ENCODE assay signal across 8 cellular contexts in the genomic region with DNA sequence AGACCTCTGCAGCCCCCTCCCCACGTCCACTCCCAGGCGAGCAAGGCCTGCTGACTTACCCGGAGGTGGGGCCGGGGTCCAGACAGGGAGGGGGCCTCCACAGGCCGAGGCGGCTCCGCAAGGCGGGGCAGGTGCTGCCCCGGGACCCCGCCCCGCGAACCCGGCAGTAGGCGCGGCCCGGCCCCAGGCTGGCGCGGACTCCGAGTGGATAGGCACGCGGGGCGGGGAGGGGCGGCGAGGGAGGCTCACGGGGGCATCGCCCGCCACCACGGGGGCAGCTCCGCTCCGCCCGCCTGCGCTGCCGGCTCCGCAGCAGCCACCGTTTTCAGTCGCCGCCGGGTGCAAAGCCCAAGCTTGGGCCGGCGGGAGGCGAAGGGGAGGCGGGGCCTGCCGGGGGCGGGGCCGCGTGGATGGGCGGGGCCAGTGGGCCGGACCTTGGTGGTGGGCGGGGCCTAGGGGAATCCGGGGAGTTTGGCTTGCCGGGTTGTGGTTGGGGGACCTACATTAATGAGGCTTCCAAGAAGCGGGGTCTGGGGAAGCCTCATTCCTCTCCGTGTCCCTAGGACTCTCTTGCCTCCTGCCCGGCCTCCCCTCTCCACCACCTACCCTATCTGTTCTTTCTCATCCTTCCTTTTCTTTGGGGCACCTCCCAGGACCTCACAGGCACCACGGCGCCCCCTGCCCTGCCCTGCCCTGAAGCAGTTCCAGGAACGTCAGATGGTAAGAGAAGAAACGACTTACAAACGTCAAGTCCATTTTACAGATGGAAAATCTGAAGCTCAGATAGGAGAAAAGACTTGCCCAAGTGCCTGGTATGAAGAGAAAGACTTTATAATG. TPM values are rescaled to one million over a fixed set of nuclear protein-coding genes. Genes with fewer than 3 reads are reported as not detected.
DNase-seq lines count a peak whose midpoint lies in the region; ATAC-seq, FAIRE-seq and TF ChIP-seq lines count a peak whose summit lies in the region.

A gene (minus strand): TSS at position 348 of the 837 bp plus-strand sequence. CDS start 23,757 bp downstream, outside the sequence.

- DNase-seq in NCI-H1436 treated with DMSO at 0.1 percent for 48 hours (lab: John Stamatoyannopoulos, UW) (peak; percentile 17), UCSD-AML1 (lab: John Stamatoyannopoulos, UW; ENCODE audit: unreplicated experiment) (peak; percentile 84), K562 (ENCODE audit: extremely low read depth in 1 of 4, low spot score in 3 of 4) (peak; percentile 86 to 98 (median 98)), spleen (peak; percentile 95)

- TF ChIP-seq RAD21 in K562 (CRISPR knock-in tag; conservative IDR thresholded peaks at IDR 0.05 in 1 of 2, IDR thresholded peaks at IDR 0.05 in 1 of 2), result peak; percentile 48 to 51; a peak in 3 of 4 replicates

- H3K27ac ChIP-seq in K562 (ENCODE audit: extremely low read depth, low read depth, low read length) (no peak within 1 kb of the TSS), iPS-20b (ENCODE audit: low read length) (no peak within 1 kb of the TSS), spleen (peak within 1 kb of the TSS in 5 of 8 donors; percentile 20 to 71 (median 53))

- H3K9ac ChIP-seq in K562 (ENCODE audit: insufficient read depth in 1 of 2, low read depth in 2 of 2, low read length in 2 of 2) (peak within 1 kb of the TSS; percentile 44 to 90), iPS-20b (ENCODE audit: low read depth, low read length) (peak within 1 kb of the TSS; percentile 23; the same call in 1 of the 2 replicates)

- H4K20me1 ChIP-seq in K562 (replicated peaks; ENCODE audit: control insufficient read depth, insufficient read depth, low read length), result peaks cover 4% of the 10 kb centered on the region; the same call in 1 of the 2 replicates

- WGBS in K562 (ENCODE audit: insufficient coverage, low coverage, missing lambda C conversion rate), result under 1% methylated on average over 25 of the region's 59 CpGs
- 0 to 3% (median 1%) methylated on average over 24 to 59 of the region's 59 CpGs for WGBS in spleen, 5 donors

- H3K4me3 ChIP-seq in K562 (peak within 1 kb of the TSS; percentile 66), iPS-20b (ENCODE audit: low read length) (peak within 1 kb of the TSS; percentile 81), spleen (peak within 1 kb of the TSS; percentile 31 to 90 (median 64))

- TF ChIP-seq CTCF in GM12872 (IDR thresholded peaks at IDR 0.05; ENCODE audit: insufficient read depth, low read depth, low read length), result peak; percentile 35
- TF ChIP-seq CTCF in K562 (IDR thresholded peaks at IDR 0.05 in 2 of 3, conservative IDR thresholded peaks at IDR 0.05 in 1 of 3; ENCODE audit: insufficient read depth in 2 of 3, low read depth in 1 of 3, low read length in 3 of 3), result peak; percentile 41 to 66 (median 58)
- TF ChIP-seq CTCF in spleen (IDR thresholded peaks at IDR 0.05 in 8 of 11, conservative IDR thresholded peaks at IDR 0.05 in 3 of 11), result peak in 1 of 11 experiments; percentile 20

- BruUV-seq in K562 (replicated peaks; lab: Mats Ljungman, UMichigan), result no TSS peak

- peak; percentile 77 for FAIRE-seq in K562 (lab: Jason Lieb, UNC)

- no peaks in the 10 kb centered on the region for H3K36me3 ChIP-seq in K562 (ENCODE audit: control insufficient read depth, insufficient read depth, low read length)
- no peaks in the 10 kb centered on the region for H3K36me3 ChIP-seq in iPS-20b (ENCODE audit: insufficient read depth, low read depth, low read length)
- no peaks in the 10 kb centered on the region for H3K36me3 ChIP-seq in spleen

- H3K79me2 ChIP-seq in K562 (ENCODE audit: control insufficient read depth, insufficient read depth, low read length), result no peaks in the 10 kb centered on the region

- H3K9me1 ChIP-seq in K562 (ENCODE audit: control insufficient read depth, insufficient read depth, low read length), result no peaks in the 10 kb centered on the region

- intact Hi-C loops in K562 (cut with micrococcal nuclease), result loop anchor here (1.0 kb wide), 1 partner anchor 35 kb away; no protein-coding TSS in a partner anchor
- intact Hi-C loops in spleen (cut with DNase I; ENCODE audit: low total_unique reads), result loop anchor here (5.0 kb wide), 1 partner anchor 53 kb away; no protein-coding TSS in a partner anchor

- H3K4me1 ChIP-seq in K562 (replicated peaks in 1 of 2; ENCODE audit: control insufficient read depth in 2 of 2, insufficient read depth in 2 of 2, low read length in 2 of 2) (peaks cover 6 to 11% of the 10 kb centered on the region in 2 experiments; a peak in 2 of 5 replicates), iPS-20b (ENCODE audit: insufficient read depth, low read length) (peaks cover 19% of the 10 kb centered on the region), spleen (peaks cover 3 to 53% (median 30%) of the 10 kb centered on the region in 6 donors)

- CTCF ChIA-PET in K562 (lab: Yijun Ruan, JAX; ENCODE audit: low intra/inter-chr PET ratio), result interaction anchor here (0.6 kb wide), 1 partner anchor 74 kb away, joined by 5 read pairs; no protein-coding TSS in a partner anchor

- H3K9me3 ChIP-seq in K562 (replicated peaks; ENCODE audit: control insufficient read depth, insufficient read depth, low read depth, low read length), result no peaks in the 10 kb centered on the region
- no peaks in the 10 kb centered on the region for H3K9me3 ChIP-seq in iPS-20b (ENCODE audit: insufficient read depth, low read depth, low read length)
- H3K9me3 ChIP-seq in spleen, result no peaks in the 10 kb centered on the region

- ATAC-seq in HG02678 (IDR thresholded peaks at IDR 0.05; ENCODE audit: unreplicated experiment) (peak; percentile 63), K562 (peak; percentile 97), GM18858 (IDR thresholded peaks at IDR 0.05; ENCODE audit: unreplicated experiment) (no peak)

- POLR2A ChIA-PET in K562 (lab: Yijun Ruan, JAX), result interaction anchor here (0.6 to 1.6 kb wide), 3 partner anchors 24 to 138 kb away, joined by 3 read pairs; a partner anchor contains a TSS

- in situ Hi-C loops in K562 (cut with MboI), result no loop called here

- peak within 1 kb of the TSS; percentile 90 for H3K4me2 ChIP-seq in K562 (ENCODE audit: insufficient read depth, low read length)

- TF ChIP-seq EP300 in K562 (IDR thresholded peaks at IDR 0.05; ENCODE audit: low read length), result no peak

- TF ChIP-seq POLR2A in K562 (conservative IDR thresholded peaks at IDR 0.05) (no peak), spleen (IDR thresholded peaks at IDR 0.05) (no peak)

- peak within 1 kb of the TSS; percentile 97 for H2AFZ ChIP-seq in K562 (ENCODE audit: low read depth, low read length)

- H3K27me3 ChIP-seq in K562 (ENCODE audit: control insufficient read depth in 2 of 2, insufficient read depth in 2 of 2, low read length in 2 of 2) (peaks cover 0 to 35% of the 10 kb centered on the region in 2 experiments; a peak in 3 of 5 replicates), iPS-20b (ENCODE audit: insufficient read depth, low read length) (no peaks in the 10 kb centered on the region), spleen (replicated peaks in 1 of 7) (no peaks in the 10 kb centered on the region)

TF ChIP-seq in K562, 482 proteins besides CTCF, POLR2A, EP300 and RAD21 (continues in another document):
- peak in 1 of 2 experiments; percentile 20; a peak in 1 of 4 replicates for TF ChIP-seq KDM1A (IDR thresholded peaks at IDR 0.05)
- TF ChIP-seq TCF3 (CRISPR knock-in tag; IDR thresholded peaks at IDR 0.05), result no peak
- 0 out of 4 replicates have a peak, but pooled peaks of 1 of the 2 experiments have one; percentile 49 for TF ChIP-seq MAZ (CRISPR knock-in tag; conservative IDR thresholded peaks at IDR 0.05 in 1 of 2, IDR thresholded peaks at IDR 0.05 in 1 of 2)
- TF ChIP-seq, protein P1, sequence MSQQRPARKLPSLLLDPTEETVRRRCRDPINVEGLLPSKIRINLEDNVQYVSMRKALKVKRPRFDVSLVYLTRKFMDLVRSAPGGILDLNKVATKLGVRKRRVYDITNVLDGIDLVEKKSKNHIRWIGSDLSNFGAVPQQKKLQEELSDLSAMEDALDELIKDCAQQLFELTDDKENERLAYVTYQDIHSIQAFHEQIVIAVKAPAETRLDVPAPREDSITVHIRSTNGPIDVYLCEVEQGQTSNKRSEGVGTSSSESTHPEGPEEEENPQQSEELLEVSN (IDR thresholded peaks at IDR 0.05; ENCODE audit: borderline replicate concordance in 1 of 2, extremely low read depth in 1 of 2, insufficient read depth in 1 of 2, insufficient read length in 1 of 2, low read depth in 1 of 2, low read length in 1 of 2, poor library complexity in 1 of 2, severe bottlenecking in 1 of 2), result peak in 1 of 2 experiments; percentile 53
- TF ChIP-seq ZNF764 (CRISPR knock-in tag; IDR thresholded peaks at IDR 0.05; ENCODE audit: low read depth), result no peak
- TF ChIP-seq KLF6 (CRISPR knock-in tag; IDR thresholded peaks at IDR 0.05; ENCODE audit: borderline replicate concordance), result no peak

RNA-seq across cellular contexts. Expression of the gene that starts here (rescaled TPM):
- total RNA-seq in K562 (2011; cell fraction: chromatin; rRNA removed; ENCODE audit: low replicate concordance), result 0.76 and 1.4 TPM in 2 replicates
- total RNA-seq in K562 (2011; cell fraction: nucleolus; rRNA removed), result 0.66 and 0.67 TPM in 2 replicates
- total RNA-seq in K562 (2011; cell fraction: nucleoplasm; rRNA removed), result 0.73 and 0.76 TPM in 2 replicates
- total RNA-seq in K562 (2014; rRNA removed) (0.59 and 0.82 TPM in 2 replicates), K562 (2014; rRNA removed; fragmentation: Illumina TruSeq; extraction: Trizol) (0.69 and 0.77 TPM in 2 replicates), K562 (2015; rRNA removed; fragmentation: Illumina TruSeq; extraction: Trizol) (0.38 and 0.47 TPM in 2 replicates), K562 (2021) (1.2 and 1.3 TPM in 2 replicates), spleen (1 to 10 TPM; 1.6 to 6.9 (median 3.3) TPM)
- polyA plus RNA-seq in K562 (2011; rRNA removed) (0.78 and 1.2 TPM in 2 replicates), K562 (2014; fragmentation: Illumina TruSeq; extraction: Trizol) (0.71 and 0.75 TPM in 2 replicates), K562 (2014; fragmentation: Nextera tagmentation; extraction: Ambion mirVana) (under 1 TPM; 0.06 to 0.15 TPM), K562 (2014; rRNA removed) (0.43 and 0.45 TPM in 2 replicates), spleen (1 to 10 TPM in 1 of 3 donors, under 1 TPM in 2; 0.30 to 1.0 (median 0.44) TPM)
- 0.97 and 1.3 TPM in 2 replicates for polyA plus RNA-seq in K562 (2011; cell fraction: cytosol; rRNA removed)
- 1.9 and 2.7 TPM in 2 replicates for polyA plus RNA-seq in K562 (2011; cell fraction: nucleus; rRNA removed)
- 0.66 and 1.9 TPM in 2 replicates for polyA plus RNA-seq in K562 (2012)
- 1.2 and 1.3 TPM in 2 replicates for polyA minus RNA-seq in K562 (2011; rRNA and poly(A)+ RNA removed)
- polyA minus RNA-seq in K562 (2011; cell fraction: cytosol; rRNA and poly(A)+ RNA removed), result 0.73 and 1.1 TPM in 2 replicates
- polyA minus RNA-seq in K562 (2011; cell fraction: nucleus; rRNA and poly(A)+ RNA removed), result 0.40 and 0.56 TPM in 2 replicates

Comparison
In these comparisons a context has a peak if more than half of its experiments do, and no peak if none do; other contexts are left out.
1. DNase-seq: peak in every context shown above with its lines; median percentile 98 in K562; 95 in spleen; 84 in UCSD-AML1; 17 in NCI-H1436 treated with DMSO at 0.1 percent for 48 hours.
2. H3K27ac ChIP-seq: peak in spleen (5 of 8); none in K562 (single experiment) and iPS-20b (single experiment).
3. Peak in every context shown above with its lines, with median percentiles within 50 percentile points of each other: H3K4me3 ChIP-seq.